In the genomic region with DNA sequence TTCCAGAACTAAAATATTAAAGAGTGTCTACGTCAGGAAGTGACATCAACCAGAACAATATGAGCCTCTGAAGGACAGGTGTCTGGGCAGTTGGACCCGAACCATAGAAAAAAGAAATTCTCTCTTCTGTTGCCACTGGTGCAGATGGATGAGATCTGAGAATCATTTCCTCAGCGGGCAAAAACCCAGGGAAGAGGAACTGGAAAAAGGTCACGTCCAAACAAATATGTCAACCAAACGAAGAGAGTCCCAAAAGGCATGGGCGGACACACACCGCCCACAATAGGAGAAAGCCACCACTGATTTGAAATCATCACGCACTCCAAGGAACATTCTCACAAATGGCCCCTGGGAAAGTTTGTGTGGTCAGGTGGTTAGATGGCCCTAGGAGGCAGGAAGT, we compare ENCODE assay signal across 25 cellular contexts.
"Had no signal": no experiment of that assay in that cellular context is flagged by ENCODE, and none has a peak within 500 bp of the region (broad histone marks: within the 10 kb centered on the region; RNA-seq: fewer than 3 reads in every experiment).

No MANE protein-coding gene starts in this region.

- H3K4me2 ChIP-seq: hepatocyte, neural progenitor cell had no signal

- H3K4me3 ChIP-seq: heart right ventricle, hepatocyte, lower lobe of right lung, neural progenitor cell, psoas muscle, sigmoid colon, spleen, suprapubic skin, thoracic aorta, tibial artery, upper lobe of right lung had no signal

- ATAC-seq: lower lobe of right lung; natural killer cell; psoas muscle; stimulated activated effector memory CD8-positive, alpha-beta T cell treated with anti-CD3 and anti-CD28 coated beads, Interleukin-12 subunit alpha, Interleukin-12 subunit beta, amount 100 ng/mL, for 72 hours; upper lobe of right lung had no signal

- H3K27ac ChIP-seq: hepatocyte, lower lobe of right lung, neural progenitor cell, neutrophil, parathyroid adenoma, psoas muscle, sigmoid colon, spleen, suprapubic skin, thoracic aorta, tibial artery, upper lobe of right lung had no signal

- DNase-seq: heart right ventricle; kidney; lower lobe of right lung; mammary epithelial cell; mesendoderm; naive B cell; natural killer cell; nephron progenitor cell; occipital lobe; psoas muscle; sigmoid colon; small intestine; spleen; stimulated activated CD4-positive, alpha-beta T cell treated with anti-CD3 and anti-CD28 coated beads, Interleukin-4, amount 100 ng/mL, for 24 hours; stimulated activated naive CD4-positive, alpha-beta T cell; tibial artery; trophoblast cell; upper lobe of right lung had no signal

- H3K4me1 ChIP-seq: heart right ventricle, parathyroid adenoma, psoas muscle, sigmoid colon, suprapubic skin, tibial artery, upper lobe of right lung had no signal

- H3K9ac ChIP-seq: neural progenitor cell, parathyroid adenoma had no signal

- H2AFZ ChIP-seq: hepatocyte, neural progenitor cell, parathyroid adenoma had no signal

- H3K27me3 ChIP-seq: heart right ventricle, hepatocyte, neural progenitor cell, neutrophil, sigmoid colon, spleen, suprapubic skin, tibial artery, upper lobe of right lung had no signal

- H3K9me3 ChIP-seq: heart right ventricle, lower lobe of right lung, neutrophil, psoas muscle, sigmoid colon, suprapubic skin, thoracic aorta, tibial artery, upper lobe of right lung had no signal

- H3K36me3 ChIP-seq: heart right ventricle, lower lobe of right lung, neural progenitor cell, neutrophil, sigmoid colon, spleen, suprapubic skin, thoracic aorta, tibial artery, upper lobe of right lung had no signal
